In the genomic region with DNA sequence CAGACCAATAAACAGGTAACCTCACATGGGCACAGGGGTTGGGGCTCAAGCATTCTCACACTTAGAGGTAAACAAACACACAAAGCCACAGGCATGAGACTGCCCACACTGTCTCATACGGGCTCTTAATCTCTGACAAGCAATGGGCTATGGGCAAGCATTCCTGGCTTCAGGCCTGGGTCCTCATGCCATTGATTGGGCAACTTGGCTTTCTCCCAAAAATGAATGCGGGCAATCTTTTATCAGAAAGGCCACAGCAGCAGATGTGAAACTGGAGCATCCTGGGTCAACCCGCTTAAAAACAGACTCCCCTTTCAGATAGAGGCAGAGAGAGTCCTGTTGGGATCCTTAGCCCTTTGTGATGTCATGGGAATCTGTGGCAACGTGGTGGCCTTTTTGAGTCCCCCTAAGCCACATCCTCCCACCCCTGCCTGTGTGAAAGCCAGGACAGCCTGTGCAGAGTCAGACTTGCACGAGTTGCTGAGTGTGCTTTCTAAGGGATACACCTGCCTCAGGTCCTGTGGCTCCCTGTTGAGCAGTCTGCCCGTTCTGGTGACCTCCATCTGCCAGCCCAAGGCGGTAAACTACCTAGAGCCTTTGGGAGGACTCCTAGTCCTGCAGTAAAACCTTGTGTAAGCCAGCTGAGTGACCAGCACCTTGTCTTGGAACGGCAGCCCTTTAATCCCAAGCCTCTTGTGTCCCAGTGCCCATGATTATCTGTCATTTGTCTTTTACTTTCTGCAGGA, we compare ENCODE assay signal across 11 cellular contexts.
DNase-seq lines count a peak whose midpoint lies in the region; ATAC-seq and TF ChIP-seq lines count a peak whose summit lies in the region.
"Had no signal": no experiment of that assay in that cellular context is flagged by ENCODE, and none has a peak within 500 bp of the region (broad histone marks: within the 10 kb centered on the region; RNA-seq: fewer than 3 reads in every experiment).

No MANE protein-coding gene starts in this region.

- no peaks in the 10 kb centered on the region for H3K9me3 Mint-ChIP-seq in activated CD4-positive, alpha-beta T cell treated with anti-CD3 and anti-CD28 coated beads for 36 hours (ENCODE audit: low read depth)
- H3K9me3 Mint-ChIP-seq: type B pancreatic cell had no signal

- H3K9me3 ChIP-seq in T-helper 17 cell (ENCODE audit: control insufficient read depth, low read length, poor library complexity, severe bottlenecking): no peaks in the 10 kb centered on the region

- peaks cover 4% of the 10 kb centered on the region for H3K36me3 Mint-ChIP-seq in activated CD4-positive, alpha-beta T cell treated with anti-CD3 and anti-CD28 coated beads for 36 hours (ENCODE audit: low read depth)
- H3K36me3 Mint-ChIP-seq in T-helper 17 cell (ENCODE audit: low read depth): no peaks in the 10 kb centered on the region

- ATAC-seq in activated CD4-positive, alpha-beta T cell treated with anti-CD3 and anti-CD28 coated beads for 36 hours: no peak
- ATAC-seq in T-helper 17 cell (no peak), sciatic nerve (no peak), GM21515 (IDR thresholded peaks at IDR 0.05; ENCODE audit: unreplicated experiment) (no peak)

- POLR2A ChIA-PET in activated CD4-positive, alpha-beta T cell treated with anti-CD3 and anti-CD28 coated beads for 36 hours (lab: Charles Lee): no interaction called here

- no peak for DNase-seq in activated CD4-positive, alpha-beta T cell treated with anti-CD3 and anti-CD28 coated beads for 36 hours
- DNase-seq in activated CD4-positive, alpha-beta T cell treated with anti-CD3 and anti-CD28 coated beads for 1 hour: no peak
- DNase-seq in T-helper 17 cell (no peak), erythroblast (lab: John Stamatoyannopoulos, UW) (peak; percentile 83 to 90), sciatic nerve (ENCODE audit: low spot score) (peak; percentile 57), NCI-H2227 (lab: John Stamatoyannopoulos, UW; ENCODE audit: unreplicated experiment) (no peak), GDM1 (lab: John Stamatoyannopoulos, UW) (no peak)
- DNase-seq: effector memory CD4-positive, alpha-beta T cell; left colon had no signal

- H3K4me1 Mint-ChIP-seq in activated CD4-positive, alpha-beta T cell treated with anti-CD3 and anti-CD28 coated beads for 36 hours: peaks cover 57% of the 10 kb centered on the region
- peaks cover 45% of the 10 kb centered on the region for H3K4me1 Mint-ChIP-seq in T-helper 17 cell

- intact Hi-C loops in activated CD4-positive, alpha-beta T cell treated with anti-CD3 and anti-CD28 coated beads for 36 hours (cut with DNase I, micrococcal nuclease): no loop called here
- intact Hi-C loops in sciatic nerve (cut with DNase I): no loop called here

- H3K27me3 Mint-ChIP-seq in activated CD4-positive, alpha-beta T cell treated with anti-CD3 and anti-CD28 coated beads for 36 hours: no peaks in the 10 kb centered on the region
- no peaks in the 10 kb centered on the region for H3K27me3 Mint-ChIP-seq in T-helper 17 cell
- H3K27me3 Mint-ChIP-seq: type B pancreatic cell had no signal

- no peak for TF ChIP-seq POLR2A in erythroblast (IDR thresholded peaks at IDR 0.05; ENCODE audit: low read length)

- CTCF ChIA-PET in activated CD4-positive, alpha-beta T cell treated with anti-CD3 and anti-CD28 coated beads for 36 hours (lab: Charles Lee): no interaction called here

- peak overlapping the region; percentile 55 for H3K27ac Mint-ChIP-seq in activated CD4-positive, alpha-beta T cell treated with anti-CD3 and anti-CD28 coated beads for 36 hours
- H3K27ac Mint-ChIP-seq in T-helper 17 cell: peak overlapping the region; percentile 92
- H3K27ac Mint-ChIP-seq: type B pancreatic cell had no signal

- H3K4me3 Mint-ChIP-seq in activated CD4-positive, alpha-beta T cell treated with anti-CD3 and anti-CD28 coated beads for 36 hours: no peak overlapping the region
- H3K4me3 Mint-ChIP-seq in T-helper 17 cell: peak overlapping the region; percentile 63
- H3K4me3 Mint-ChIP-seq: type B pancreatic cell had no signal

Comparison
In these comparisons a context has a peak if more than half of its experiments do, and no peak if none do; other contexts are left out.
1. DNase-seq: peak in erythroblast (2 of 2) and sciatic nerve (single experiment); none in activated CD4-positive, alpha-beta T cell treated with anti-CD3 and anti-CD28 coated beads for 36 hours (single experiment), activated CD4-positive, alpha-beta T cell treated with anti-CD3 and anti-CD28 coated beads for 1 hour (single experiment), T-helper 17 cell (0 of 3), NCI-H2227 (single experiment) and GDM1 (single experiment).